11 cellular contexts compared by ENCODE assay signal in genomic region chr14:91398192-91398591, GRCh38. TPM values are rescaled to one million over a fixed set of nuclear protein-coding genes. Genes with fewer than 3 reads are reported as not detected.
A peak's percentile ranks its signal among the peaks of the same experiment; 100 is the strongest.
DNase-seq lines count a peak whose midpoint lies in the region; ATAC-seq and TF ChIP-seq lines count a peak whose summit lies in the region.
"Had no signal": no experiment of that assay in that cellular context is flagged by ENCODE, and none has a peak within 500 bp of the region (broad histone marks: within the 10 kb centered on the region; RNA-seq: fewer than 3 reads in every experiment).

No MANE protein-coding gene starts in this region.

- H3K27ac Mint-ChIP-seq in CD14-positive monocyte: peak overlapping the region; percentile 88 to 96 (median 95)
- H3K27ac Mint-ChIP-seq in activated naive CD8-positive, alpha-beta T cell: peak overlapping the region; percentile 98
- peak overlapping the region; percentile 79 to 99 (median 94) for H3K27ac Mint-ChIP-seq in naive thymus-derived CD8-positive, alpha-beta T cell

- H3K36me3 Mint-ChIP-seq in CD14-positive monocyte: peaks cover 16 to 26% of the 10 kb centered on the region in 2 donors
- H3K36me3 Mint-ChIP-seq in activated naive CD8-positive, alpha-beta T cell: no peaks in the 10 kb centered on the region
- peaks cover 0 to 12% (median 3%) of the 10 kb centered on the region in 3 donors for H3K36me3 Mint-ChIP-seq in naive thymus-derived CD8-positive, alpha-beta T cell

- CTCF ChIA-PET in HEK293 (lab: Yijun Ruan, JAX): interaction anchor here (0.7 to 1.7 kb wide), 4 partner anchors 9 to 702 kb away, joined by 3 to 5 read pairs (median 3); partner anchors contain the start of gene CCDC88C

- POLR2A ChIA-PET in HEK293 (lab: Yijun Ruan, JAX): no interaction called here
- POLR2A ChIA-PET in naive thymus-derived CD8-positive, alpha-beta T cell (lab: Charles Lee): interaction anchor here (0.9 to 25.9 kb wide), 16 partner anchors 1 to 169 kb away, joined by 3 to 643 read pairs (median 7); partner anchors contain the start of gene CCDC88C

- no peaks in the 10 kb centered on the region for H3K36me3 ChIP-seq in HEK293 (ENCODE audit: control insufficient read depth in 2 of 2, insufficient read depth in 1 of 2, low read length in 2 of 2)
- H3K36me3 ChIP-seq: heart left ventricle had no signal

- H3K27ac ChIP-seq in HEK293 (ENCODE audit: extremely low read depth, low read depth, low read length): no peak overlapping the region

- H3K4me1 Mint-ChIP-seq in CD14-positive monocyte: peaks cover 95% of the 10 kb centered on the region
- H3K4me1 Mint-ChIP-seq in activated naive CD8-positive, alpha-beta T cell (ENCODE audit: low read depth): peaks cover 94% of the 10 kb centered on the region
- H3K4me1 Mint-ChIP-seq in naive thymus-derived CD8-positive, alpha-beta T cell: peaks cover 59 to 99% (median 97%) of the 10 kb centered on the region in 4 donors

- ATAC-seq in naive thymus-derived CD8-positive, alpha-beta T cell: no peak
- ATAC-seq in GM21390 (IDR thresholded peaks at IDR 0.05; ENCODE audit: unreplicated experiment) (no peak), HG03025 (IDR thresholded peaks at IDR 0.05; ENCODE audit: low FRiP score, unreplicated experiment) (no peak)

- DNase-seq in CD14-positive monocyte (ENCODE audit: low spot score): no peak
- DNase-seq in naive thymus-derived CD8-positive, alpha-beta T cell: no peak
- no peak for DNase-seq in NCI-H446 treated with DMSO at 0.1 percent for 48 hours (lab: John Stamatoyannopoulos, UW)
- DNase-seq in dedifferentiated amniotic fluid mesenchymal stem cell (ENCODE audit: extremely low spot score): no peak
- DNase-seq: NCI-H526 had no signal

- no peak overlapping the region for H3K4me3 ChIP-seq in HEK293 (ENCODE audit: low read depth, low read length)
- H3K4me3 ChIP-seq: mucosa of descending colon had no signal

- TF ChIP-seq CTCF in CD14-positive monocyte (IDR thresholded peaks at IDR 0.05) (no peak), HEK293 (tag by site-specific recombination; IDR thresholded peaks at IDR 0.05) (no peak)

- intact Hi-C loops in CD14-positive monocyte (cut with micrococcal nuclease): loop anchor here (5.0 kb wide), 2 partner anchors 36 to 41 kb away; no protein-coding TSS in a partner anchor

- H3K9me3 Mint-ChIP-seq in CD14-positive monocyte: no peaks in the 10 kb centered on the region
- H3K9me3 Mint-ChIP-seq in activated naive CD8-positive, alpha-beta T cell (ENCODE audit: low read depth): no peaks in the 10 kb centered on the region
- no peaks in the 10 kb centered on the region for H3K9me3 Mint-ChIP-seq in naive thymus-derived CD8-positive, alpha-beta T cell

- H3K4me1 ChIP-seq in HEK293 (ENCODE audit: control insufficient read depth, insufficient read depth, low read length): peaks cover 18% of the 10 kb centered on the region

- H3K4me3 Mint-ChIP-seq in CD14-positive monocyte: peak overlapping the region; percentile 75 to 92
- peak overlapping the region; percentile 86 for H3K4me3 Mint-ChIP-seq in activated naive CD8-positive, alpha-beta T cell
- peak overlapping the region; percentile 72 to 99 (median 82) for H3K4me3 Mint-ChIP-seq in naive thymus-derived CD8-positive, alpha-beta T cell

- H3K27me3 Mint-ChIP-seq in CD14-positive monocyte (ENCODE audit: low read depth in 3 of 3): peaks cover 0 to 2% (median 1%) of the 10 kb centered on the region in 3 donors
- H3K27me3 Mint-ChIP-seq in activated naive CD8-positive, alpha-beta T cell: no peaks in the 10 kb centered on the region
- H3K27me3 Mint-ChIP-seq in naive thymus-derived CD8-positive, alpha-beta T cell: no peaks in the 10 kb centered on the region

- H3K9me3 ChIP-seq in HEK293 (ENCODE audit: control insufficient read depth, insufficient read depth, low read depth, low read length): no peaks in the 10 kb centered on the region
- H3K9me3 ChIP-seq: heart left ventricle, mucosa of descending colon had no signal

TF ChIP-seq in HEK293, 187 proteins besides CTCF, POLR2A, EP300 and RAD21:
- TF ChIP-seq ZNF639 (tag by site-specific recombination; IDR thresholded peaks at IDR 0.05) (no peak), ZNF391 (tag by site-specific recombination; IDR thresholded peaks at IDR 0.05; ENCODE audit: borderline replicate concordance, low read depth) (no peak), TSHZ1 (tag by site-specific recombination; IDR thresholded peaks at IDR 0.05; ENCODE audit: borderline replicate concordance) (no peak), SP7 (tag by site-specific recombination; IDR thresholded peaks at IDR 0.05) (no peak), ZNF449 (tag by site-specific recombination; IDR thresholded peaks at IDR 0.05) (no peak), ZNF121 (tag by site-specific recombination; IDR thresholded peaks at IDR 0.05) (peak; percentile 99), GFI1B (tag by site-specific recombination; IDR thresholded peaks at IDR 0.05) (no peak), ZNF654 (tag by site-specific recombination; IDR thresholded peaks at IDR 0.05; ENCODE audit: low read depth) (no peak), ZNF548 (tag by site-specific recombination; IDR thresholded peaks at IDR 0.05) (no peak)

RNA-seq across cellular contexts. Expression of gene CCDC88C, which starts 19.4 kb away (rescaled TPM):
- polyA plus RNA-seq in CD14-positive monocyte: 10 to 100 TPM; 11.6 to 12.3 TPM
- 100 to 1,000 TPM; 300 to 322 TPM for total RNA-seq in naive thymus-derived CD8-positive, alpha-beta T cell
- 10 to 100 TPM; 23.4 to 41.9 (median 24.0) TPM for polyA plus RNA-seq in naive thymus-derived CD8-positive, alpha-beta T cell
